29 cellular contexts compared by ENCODE assay signal in the genomic region with DNA sequence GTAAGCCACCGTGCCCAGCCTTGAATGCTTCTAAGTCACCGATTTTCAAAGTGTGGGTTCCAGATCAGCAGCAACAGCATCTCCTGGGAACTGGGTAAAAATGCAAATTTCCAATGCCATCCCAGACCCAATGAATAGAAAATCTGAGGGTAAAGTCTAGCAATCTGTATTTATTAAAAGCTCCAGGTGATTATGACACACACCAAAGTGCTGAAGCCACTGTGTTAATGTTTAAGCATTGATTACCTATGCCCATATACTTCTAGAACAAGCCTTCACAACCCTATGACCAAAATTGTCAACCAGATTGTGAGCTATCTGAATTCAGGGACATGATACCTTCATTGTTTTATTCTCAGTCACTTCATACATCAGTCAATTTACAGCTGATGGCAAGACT.
"Had no signal": no experiment of that assay in that cellular context is flagged by ENCODE, and none has a peak within 500 bp of the region (broad histone marks: within the 10 kb centered on the region; RNA-seq: fewer than 3 reads in every experiment).

No MANE protein-coding gene starts in this region.

- H3K4me1 ChIP-seq: suprapubic skin, thyroid gland, tibial nerve, transverse colon, upper lobe of right lung, uterus, vagina had no signal

- H3K9me3 ChIP-seq: stomach, suprapubic skin, testis, thoracic aorta, thyroid gland, tibial artery, tibial nerve, transverse colon, upper lobe of left lung, upper lobe of right lung, uterus, vagina had no signal

- H3K27ac ChIP-seq: stomach, suprapubic skin, testis, thoracic aorta, thyroid gland, tibial artery, tibial nerve, transverse colon, upper lobe of left lung, upper lobe of right lung, uterus, vagina had no signal

- H3K4me1 Mint-ChIP-seq: stimulated activated effector memory CD8-positive, alpha-beta T cell treated with anti-CD3 and anti-CD28 coated beads, Interleukin-12 subunit alpha, Interleukin-12 subunit beta, amount 100 ng/mL, for 72 hours; stimulated activated memory B cell treated with anti-CD40 and anti-IgM and Interleukin-4, amounts not matched to agents 10 μg/mL and 1 μg/mL and 100 μg/mL, for 72 hours; stimulated activated naive B cell treated with anti-CD40 and anti-IgM and Interleukin-4, amounts not matched to agents 10 μg/mL and 1 μg/mL and 100 μg/mL, for 72 hours; stimulated activated naive CD8-positive, alpha-beta T cell treated with anti-CD3 and anti-CD28 coated beads, Interleukin-15, amount 100 ng/mL, for 72 hours had no signal

- H3K27me3 Mint-ChIP-seq: stimulated activated memory B cell treated with anti-CD40 and anti-IgM and Interleukin-4, amounts not matched to agents 10 μg/mL and 1 μg/mL and 100 μg/mL, for 72 hours; stimulated activated naive B cell treated with anti-CD40 and anti-IgM and Interleukin-4, amounts not matched to agents 10 μg/mL and 1 μg/mL and 100 μg/mL, for 72 hours; stimulated activated naive CD8-positive, alpha-beta T cell treated with anti-CD3 and anti-CD28 coated beads, Interleukin-15, amount 100 ng/mL, for 72 hours; stimulated activated naive CD8-positive, alpha-beta T cell treated with anti-CD3 and anti-CD28 coated beads, Interleukin-15, Interleukin-2, amounts not matched to agents 100 ng/mL and 50 ng/mL, for 24 hours; type B pancreatic cell had no signal

- H3K9me3 Mint-ChIP-seq: stimulated activated effector memory CD8-positive, alpha-beta T cell treated with anti-CD3 and anti-CD28 coated beads, Interleukin-12 subunit alpha, Interleukin-12 subunit beta, amount 100 ng/mL, for 72 hours; stimulated activated memory B cell treated with anti-CD40 and anti-IgM and Interleukin-4, amounts not matched to agents 10 μg/mL and 1 μg/mL and 100 μg/mL, for 72 hours; stimulated activated naive B cell treated with anti-CD40 and anti-IgM and Interleukin-4, amounts not matched to agents 10 μg/mL and 1 μg/mL and 100 μg/mL, for 72 hours; stimulated activated naive CD8-positive, alpha-beta T cell treated with anti-CD3 and anti-CD28 coated beads, Interleukin-15, amount 100 ng/mL, for 72 hours; stimulated activated naive CD8-positive, alpha-beta T cell treated with anti-CD3 and anti-CD28 coated beads, Interleukin-15, Interleukin-2, amounts not matched to agents 100 ng/mL and 50 ng/mL, for 24 hours; type B pancreatic cell had no signal

- H3K27ac Mint-ChIP-seq: stimulated activated effector memory CD8-positive, alpha-beta T cell treated with anti-CD3 and anti-CD28 coated beads, Interleukin-12 subunit alpha, Interleukin-12 subunit beta, amount 100 ng/mL, for 72 hours; stimulated activated memory B cell treated with anti-CD40 and anti-IgM and Interleukin-4, amounts not matched to agents 10 μg/mL and 1 μg/mL and 100 μg/mL, for 72 hours; stimulated activated naive B cell treated with anti-CD40 and anti-IgM and Interleukin-4, amounts not matched to agents 10 μg/mL and 1 μg/mL and 100 μg/mL, for 72 hours; stimulated activated naive CD8-positive, alpha-beta T cell treated with anti-CD3 and anti-CD28 coated beads, Interleukin-15, amount 100 ng/mL, for 72 hours; stimulated activated naive CD8-positive, alpha-beta T cell treated with anti-CD3 and anti-CD28 coated beads, Interleukin-15, Interleukin-2, amounts not matched to agents 100 ng/mL and 50 ng/mL, for 24 hours; type B pancreatic cell had no signal

- H3K4me3 ChIP-seq: stomach, suprapubic skin, testis, thoracic aorta, thyroid gland, tibial artery, tibial nerve, transverse colon, upper lobe of left lung, upper lobe of right lung, uterus, vagina had no signal

- FAIRE-seq: urothelium cell line had no signal

- ATAC-seq: stimulated activated effector memory CD8-positive, alpha-beta T cell treated with anti-CD3 and anti-CD28 coated beads, Interleukin-12 subunit alpha, Interleukin-12 subunit beta, amount 100 ng/mL, for 72 hours; stimulated activated memory B cell treated with anti-CD40 and anti-IgM and Interleukin-4, amounts not matched to agents 10 μg/mL and 1 μg/mL and 100 μg/mL, for 72 hours; stimulated activated naive B cell treated with anti-CD40 and anti-IgM and Interleukin-4, amounts not matched to agents 10 μg/mL and 1 μg/mL and 100 μg/mL, for 72 hours; stimulated activated naive CD8-positive, alpha-beta T cell treated with anti-CD3 and anti-CD28 coated beads, Interleukin-15, amount 100 ng/mL, for 72 hours; stimulated activated naive CD8-positive, alpha-beta T cell treated with anti-CD3 and anti-CD28 coated beads, Interleukin-15, Interleukin-2, amounts not matched to agents 100 U/mL and 50 U/mL, for 24 hours; upper lobe of right lung had no signal

- H3K27me3 ChIP-seq: stomach, suprapubic skin, testis, thyroid gland, tibial artery, tibial nerve, transverse colon, upper lobe of left lung, upper lobe of right lung, uterus, vagina had no signal

- H3K4me3 Mint-ChIP-seq: stimulated activated effector memory CD8-positive, alpha-beta T cell treated with anti-CD3 and anti-CD28 coated beads, Interleukin-12 subunit alpha, Interleukin-12 subunit beta, amount 100 ng/mL, for 72 hours; stimulated activated memory B cell treated with anti-CD40 and anti-IgM and Interleukin-4, amounts not matched to agents 10 μg/mL and 1 μg/mL and 100 μg/mL, for 72 hours; stimulated activated naive B cell treated with anti-CD40 and anti-IgM and Interleukin-4, amounts not matched to agents 10 μg/mL and 1 μg/mL and 100 μg/mL, for 72 hours; stimulated activated naive CD8-positive, alpha-beta T cell treated with anti-CD3 and anti-CD28 coated beads, Interleukin-15, amount 100 ng/mL, for 72 hours; stimulated activated naive CD8-positive, alpha-beta T cell treated with anti-CD3 and anti-CD28 coated beads, Interleukin-15, Interleukin-2, amounts not matched to agents 100 ng/mL and 50 ng/mL, for 24 hours; type B pancreatic cell had no signal

- H3K36me3 ChIP-seq: thyroid gland, uterus had no signal

- DNase-seq: stimulated activated CD4-positive, alpha-beta T cell treated with anti-CD3 and anti-CD28 coated beads, Interleukin-2, amount 100 ng/mL, for 48 hours; stimulated activated CD4-positive, alpha-beta T cell treated with anti-CD3 and anti-CD28 coated beads, Interleukin-4, amount 100 ng/mL, for 1 hour; stimulated activated CD4-positive, alpha-beta T cell treated with anti-CD3 and anti-CD28 coated beads, Interleukin-4, amount 100 ng/mL, for 24 hours; stimulated activated CD4-positive, alpha-beta T cell treated with anti-CD3 and anti-CD28 coated beads, Interleukin-4, amount 100 ng/mL, for 4 hours; stimulated activated CD8-positive, alpha-beta memory T cell treated with anti-CD3 and anti-CD28 coated beads, Interleukin-4, amount 100 ng/mL, for 48 hours; stimulated activated naive B cell treated with anti-CD40 and anti-IgM and Interleukin-4, amounts not matched to agents 10 μg/mL and 1 μg/mL and 100 μg/mL, for 72 hours; stimulated activated naive CD4-positive, alpha-beta T cell; stimulated activated naive CD4-positive, alpha-beta T cell treated with Interleukin-2 at 50 U/mL for 16 hours; stimulated activated naive CD8-positive, alpha-beta T cell treated with anti-CD3 and anti-CD28 coated beads, Interleukin-15, amount 100 ng/mL, for 72 hours; stimulated activated naive CD8-positive, alpha-beta T cell treated with anti-CD3 and anti-CD28 coated beads, Interleukin-15, Interleukin-2, amounts not matched to agents 100 U/mL and 50 U/mL, for 24 hours; stomach; substantia nigra; testis; thyroid gland; tibial artery; transverse colon; trophoblast cell; upper lobe of left lung; upper lobe of right lung; uterus had no signal
